In the genomic region with DNA sequence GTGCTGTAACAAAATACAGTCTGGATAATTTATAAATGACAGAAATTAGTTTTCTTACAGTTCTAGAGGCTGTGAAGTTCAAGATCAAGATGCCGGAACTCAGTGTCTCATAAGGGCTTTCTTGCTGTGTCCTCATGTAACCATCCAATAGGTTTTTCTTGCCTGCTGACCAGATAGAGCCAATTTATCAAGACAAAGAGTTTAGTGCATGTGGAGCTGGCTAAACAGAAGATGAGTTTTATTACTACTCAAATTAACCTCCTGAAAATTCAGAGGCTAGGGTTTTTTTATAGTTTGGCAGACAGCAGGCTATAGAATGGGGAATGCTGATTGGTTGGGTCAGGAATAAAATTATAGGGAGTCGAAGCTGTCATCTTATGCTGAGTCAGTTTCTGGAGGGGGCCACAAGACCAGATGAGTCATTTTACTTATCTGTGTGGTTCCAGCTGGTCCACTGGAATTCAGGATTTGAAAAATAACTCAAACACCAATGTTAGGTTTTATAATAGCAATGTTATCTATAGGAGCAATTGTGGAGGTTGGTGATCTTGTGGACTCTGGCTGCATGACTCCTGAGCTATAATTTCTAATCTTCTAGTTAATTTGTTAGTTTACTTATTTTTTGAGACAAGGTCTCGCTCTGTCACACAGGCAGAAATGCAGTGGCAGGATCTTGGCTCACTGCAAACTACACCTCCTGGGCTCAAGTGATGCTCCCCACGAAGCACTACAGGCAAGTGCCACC, we compare ENCODE assay signal across 1 cellular context.
A peak's percentile ranks its signal among the peaks of the same experiment; 100 is the strongest.
TF ChIP-seq lines count a peak whose summit lies in the region.

No MANE protein-coding gene starts in this region.

TF ChIP-seq in HepG2, 621 proteins besides CTCF, POLR2A, EP300 and RAD21 (continued from another document):
- TF ChIP-seq, protein P1, sequence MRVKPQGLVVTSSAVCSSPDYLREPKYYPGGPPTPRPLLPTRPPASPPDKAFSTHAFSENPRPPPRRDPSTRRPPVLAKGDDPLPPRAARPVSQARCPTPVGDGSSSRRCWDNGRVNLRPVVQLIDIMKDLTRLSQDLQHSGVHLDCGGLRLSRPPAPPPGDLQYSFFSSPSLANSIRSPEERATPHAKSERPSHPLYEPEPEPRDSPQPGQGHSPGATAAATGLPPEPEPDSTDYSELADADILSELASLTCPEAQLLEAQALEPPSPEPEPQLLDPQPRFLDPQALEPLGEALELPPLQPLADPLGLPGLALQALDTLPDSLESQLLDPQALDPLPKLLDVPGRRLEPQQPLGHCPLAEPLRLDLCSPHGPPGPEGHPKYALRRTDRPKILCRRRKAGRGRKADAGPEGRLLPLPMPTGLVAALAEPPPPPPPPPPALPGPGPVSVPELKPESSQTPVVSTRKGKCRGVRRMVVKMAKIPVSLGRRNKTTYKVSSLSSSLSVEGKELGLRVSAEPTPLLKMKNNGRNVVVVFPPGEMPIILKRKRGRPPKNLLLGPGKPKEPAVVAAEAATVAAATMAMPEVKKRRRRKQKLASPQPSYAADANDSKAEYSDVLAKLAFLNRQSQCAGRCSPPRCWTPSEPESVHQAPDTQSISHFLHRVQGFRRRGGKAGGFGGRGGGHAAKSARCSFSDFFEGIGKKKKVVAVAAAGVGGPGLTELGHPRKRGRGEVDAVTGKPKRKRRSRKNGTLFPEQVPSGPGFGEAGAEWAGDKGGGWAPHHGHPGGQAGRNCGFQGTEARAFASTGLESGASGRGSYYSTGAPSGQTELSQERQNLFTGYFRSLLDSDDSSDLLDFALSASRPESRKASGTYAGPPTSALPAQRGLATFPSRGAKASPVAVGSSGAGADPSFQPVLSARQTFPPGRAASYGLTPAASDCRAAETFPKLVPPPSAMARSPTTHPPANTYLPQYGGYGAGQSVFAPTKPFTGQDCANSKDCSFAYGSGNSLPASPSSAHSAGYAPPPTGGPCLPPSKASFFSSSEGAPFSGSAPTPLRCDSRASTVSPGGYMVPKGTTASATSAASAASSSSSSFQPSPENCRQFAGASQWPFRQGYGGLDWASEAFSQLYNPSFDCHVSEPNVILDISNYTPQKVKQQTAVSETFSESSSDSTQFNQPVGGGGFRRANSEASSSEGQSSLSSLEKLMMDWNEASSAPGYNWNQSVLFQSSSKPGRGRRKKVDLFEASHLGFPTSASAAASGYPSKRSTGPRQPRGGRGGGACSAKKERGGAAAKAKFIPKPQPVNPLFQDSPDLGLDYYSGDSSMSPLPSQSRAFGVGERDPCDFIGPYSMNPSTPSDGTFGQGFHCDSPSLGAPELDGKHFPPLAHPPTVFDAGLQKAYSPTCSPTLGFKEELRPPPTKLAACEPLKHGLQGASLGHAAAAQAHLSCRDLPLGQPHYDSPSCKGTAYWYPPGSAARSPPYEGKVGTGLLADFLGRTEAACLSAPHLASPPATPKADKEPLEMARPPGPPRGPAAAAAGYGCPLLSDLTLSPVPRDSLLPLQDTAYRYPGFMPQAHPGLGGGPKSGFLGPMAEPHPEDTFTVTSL (CRISPR knock-in tag; IDR thresholded peaks at IDR 0.05; ENCODE audit: borderline replicate concordance) = no peak
- TF ChIP-seq KAT7 (CRISPR knock-in tag; IDR thresholded peaks at IDR 0.05; ENCODE audit: borderline replicate concordance) = no peak
- no peak for TF ChIP-seq NFE2L2 (IDR thresholded peaks at IDR 0.05; ENCODE audit: low read length)
- TF ChIP-seq, protein P2, sequence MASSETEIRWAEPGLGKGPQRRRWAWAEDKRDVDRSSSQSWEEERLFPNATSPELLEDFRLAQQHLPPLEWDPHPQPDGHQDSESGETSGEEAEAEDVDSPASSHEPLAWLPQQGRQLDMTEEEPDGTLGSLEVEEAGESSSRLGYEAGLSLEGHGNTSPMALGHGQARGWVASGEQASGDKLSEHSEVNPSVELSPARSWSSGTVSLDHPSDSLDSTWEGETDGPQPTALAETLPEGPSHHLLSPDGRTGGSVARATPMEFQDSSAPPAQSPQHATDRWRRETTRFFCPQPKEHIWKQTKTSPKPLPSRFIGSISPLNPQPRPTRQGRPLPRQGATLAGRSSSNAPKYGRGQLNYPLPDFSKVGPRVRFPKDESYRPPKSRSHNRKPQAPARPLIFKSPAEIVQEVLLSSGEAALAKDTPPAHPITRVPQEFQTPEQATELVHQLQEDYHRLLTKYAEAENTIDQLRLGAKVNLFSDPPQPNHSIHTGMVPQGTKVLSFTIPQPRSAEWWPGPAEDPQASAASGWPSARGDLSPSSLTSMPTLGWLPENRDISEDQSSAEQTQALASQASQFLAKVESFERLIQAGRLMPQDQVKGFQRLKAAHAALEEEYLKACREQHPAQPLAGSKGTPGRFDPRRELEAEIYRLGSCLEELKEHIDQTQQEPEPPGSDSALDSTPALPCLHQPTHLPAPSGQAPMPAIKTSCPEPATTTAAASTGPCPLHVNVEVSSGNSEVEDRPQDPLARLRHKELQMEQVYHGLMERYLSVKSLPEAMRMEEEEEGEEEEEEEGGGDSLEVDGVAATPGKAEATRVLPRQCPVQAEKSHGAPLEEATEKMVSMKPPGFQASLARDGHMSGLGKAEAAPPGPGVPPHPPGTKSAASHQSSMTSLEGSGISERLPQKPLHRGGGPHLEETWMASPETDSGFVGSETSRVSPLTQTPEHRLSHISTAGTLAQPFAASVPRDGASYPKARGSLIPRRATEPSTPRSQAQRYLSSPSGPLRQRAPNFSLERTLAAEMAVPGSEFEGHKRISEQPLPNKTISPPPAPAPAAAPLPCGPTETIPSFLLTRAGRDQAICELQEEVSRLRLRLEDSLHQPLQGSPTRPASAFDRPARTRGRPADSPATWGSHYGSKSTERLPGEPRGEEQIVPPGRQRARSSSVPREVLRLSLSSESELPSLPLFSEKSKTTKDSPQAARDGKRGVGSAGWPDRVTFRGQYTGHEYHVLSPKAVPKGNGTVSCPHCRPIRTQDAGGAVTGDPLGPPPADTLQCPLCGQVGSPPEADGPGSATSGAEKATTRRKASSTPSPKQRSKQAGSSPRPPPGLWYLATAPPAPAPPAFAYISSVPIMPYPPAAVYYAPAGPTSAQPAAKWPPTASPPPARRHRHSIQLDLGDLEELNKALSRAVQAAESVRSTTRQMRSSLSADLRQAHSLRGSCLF (CRISPR knock-in tag; IDR thresholded peaks at IDR 0.05; ENCODE audit: borderline replicate concordance) = no peak
- TF ChIP-seq NONO (IDR thresholded peaks at IDR 0.05) = no peak
- no peak for TF ChIP-seq NONO (CRISPR knock-in tag; conservative IDR thresholded peaks at IDR 0.05)
- TF ChIP-seq HMGA1 (CRISPR knock-in tag; conservative IDR thresholded peaks at IDR 0.05) = no peak
- TF ChIP-seq ZNF274 (CRISPR knock-in tag; IDR thresholded peaks at IDR 0.05) = no peak
- TF ChIP-seq SP4 (CRISPR knock-in tag; IDR thresholded peaks at IDR 0.05) = no peak
- TF ChIP-seq PAF1 (CRISPR knock-in tag; IDR thresholded peaks at IDR 0.05) = no peak
- TF ChIP-seq U2AF1 (optimal IDR thresholded peaks at IDR 0.05; ENCODE audit: low read depth, low read length) = no peak
- TF ChIP-seq NFIC (IDR thresholded peaks at IDR 0.05; ENCODE audit: low read length) = no peak
- TF ChIP-seq, protein P3, sequence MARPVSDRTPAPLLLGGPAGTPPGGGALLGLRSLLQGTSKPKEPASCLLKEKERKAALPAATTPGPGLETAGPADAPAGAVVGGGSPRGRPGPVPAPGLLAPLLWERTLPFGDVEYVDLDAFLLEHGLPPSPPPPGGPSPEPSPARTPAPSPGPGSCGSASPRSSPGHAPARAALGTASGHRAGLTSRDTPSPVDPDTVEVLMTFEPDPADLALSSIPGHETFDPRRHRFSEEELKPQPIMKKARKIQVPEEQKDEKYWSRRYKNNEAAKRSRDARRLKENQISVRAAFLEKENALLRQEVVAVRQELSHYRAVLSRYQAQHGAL (CRISPR knock-in tag; IDR thresholded peaks at IDR 0.05; ENCODE audit: not compliant biosample characterization) = no peak
- TF ChIP-seq MAFK (conservative IDR thresholded peaks at IDR 0.05 in 1 of 2, IDR thresholded peaks at IDR 0.05 in 1 of 2; ENCODE audit: low read length in 2 of 2) = peak; percentile 39 to 69; a peak in 3 of 4 replicates
- peak; percentile 64 for TF ChIP-seq MAFF (IDR thresholded peaks at IDR 0.05; ENCODE audit: low read depth, low read length)
- TF ChIP-seq, protein P4, sequence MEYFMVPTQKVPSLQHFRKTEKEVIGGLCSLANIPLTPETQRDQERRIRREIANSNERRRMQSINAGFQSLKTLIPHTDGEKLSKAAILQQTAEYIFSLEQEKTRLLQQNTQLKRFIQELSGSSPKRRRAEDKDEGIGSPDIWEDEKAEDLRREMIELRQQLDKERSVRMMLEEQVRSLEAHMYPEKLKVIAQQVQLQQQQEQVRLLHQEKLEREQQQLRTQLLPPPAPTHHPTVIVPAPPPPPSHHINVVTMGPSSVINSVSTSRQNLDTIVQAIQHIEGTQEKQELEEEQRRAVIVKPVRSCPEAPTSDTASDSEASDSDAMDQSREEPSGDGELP (IDR thresholded peaks at IDR 0.05; ENCODE audit: borderline replicate concordance, low read depth) = 0 out of 2 replicates have a peak, but pooled peaks have one; percentile 34
- TF ChIP-seq CBX2 (IDR thresholded peaks at IDR 0.05; ENCODE audit: low read depth, low read length) = no peak
- TF ChIP-seq CBX2 (CRISPR knock-in tag; IDR thresholded peaks at IDR 0.05; ENCODE audit: low read depth) = no peak
- TF ChIP-seq, protein P5, sequence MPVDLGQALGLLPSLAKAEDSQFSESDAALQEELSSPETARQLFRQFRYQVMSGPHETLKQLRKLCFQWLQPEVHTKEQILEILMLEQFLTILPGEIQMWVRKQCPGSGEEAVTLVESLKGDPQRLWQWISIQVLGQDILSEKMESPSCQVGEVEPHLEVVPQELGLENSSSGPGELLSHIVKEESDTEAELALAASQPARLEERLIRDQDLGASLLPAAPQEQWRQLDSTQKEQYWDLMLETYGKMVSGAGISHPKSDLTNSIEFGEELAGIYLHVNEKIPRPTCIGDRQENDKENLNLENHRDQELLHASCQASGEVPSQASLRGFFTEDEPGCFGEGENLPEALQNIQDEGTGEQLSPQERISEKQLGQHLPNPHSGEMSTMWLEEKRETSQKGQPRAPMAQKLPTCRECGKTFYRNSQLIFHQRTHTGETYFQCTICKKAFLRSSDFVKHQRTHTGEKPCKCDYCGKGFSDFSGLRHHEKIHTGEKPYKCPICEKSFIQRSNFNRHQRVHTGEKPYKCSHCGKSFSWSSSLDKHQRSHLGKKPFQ (CRISPR knock-in tag; IDR thresholded peaks at IDR 0.05; ENCODE audit: insufficient replicate concordance) = no peak
- TF ChIP-seq ZMAT3 (CRISPR knock-in tag; conservative IDR thresholded peaks at IDR 0.05) = no peak
